Comparison of ENCODE assay signal across 9 cellular contexts in the genomic region with DNA sequence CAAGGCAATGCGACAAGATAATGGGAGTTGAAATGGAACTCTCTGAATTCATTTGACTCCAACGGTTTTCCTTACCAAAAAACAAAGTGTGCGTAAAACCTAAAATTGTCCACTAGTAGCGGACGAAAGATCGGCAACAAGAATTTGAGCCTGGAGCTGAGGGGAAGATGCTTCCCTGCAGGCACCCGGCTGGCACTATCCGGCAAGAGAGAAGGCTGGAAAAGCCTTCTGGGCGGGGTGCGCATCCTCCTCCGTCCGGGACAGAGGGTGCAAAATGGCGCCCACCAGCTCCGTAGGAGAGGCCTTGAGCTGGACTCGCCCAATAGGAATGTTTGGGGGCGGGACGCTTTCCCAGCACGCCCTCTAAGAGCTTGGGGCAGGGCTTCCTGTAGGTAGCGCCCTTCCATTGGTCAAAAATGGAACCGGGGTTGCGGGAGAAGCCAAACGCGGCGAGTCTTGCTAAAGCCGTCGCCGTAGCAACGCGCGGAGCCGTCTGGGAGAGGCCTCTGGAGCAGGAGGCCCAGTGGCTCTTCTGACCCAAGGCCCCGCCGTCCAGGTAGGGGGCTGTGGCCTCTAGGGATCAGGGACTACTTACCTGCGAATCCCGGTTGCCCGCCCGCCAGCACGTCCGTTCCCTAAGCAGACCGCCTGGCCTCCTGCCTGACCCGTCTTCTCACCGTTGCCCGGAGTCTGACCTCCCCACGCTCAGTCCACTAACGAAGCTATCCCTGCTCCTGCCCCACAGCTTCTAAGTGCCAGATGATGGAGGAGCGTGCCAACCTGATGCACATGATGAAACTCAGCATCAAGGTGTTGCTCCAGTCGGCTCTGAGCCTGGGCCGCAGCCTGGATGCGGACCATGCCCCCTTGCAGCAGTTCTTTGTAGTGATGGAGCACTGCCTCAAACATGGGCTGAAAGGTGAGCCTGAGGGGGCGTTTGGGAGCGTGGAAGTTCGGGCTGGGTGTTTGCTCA. TPM values are rescaled to one million over a fixed set of nuclear protein-coding genes. Genes with fewer than 3 reads are reported as not detected.
DNase-seq lines count a peak whose midpoint lies in the region; ATAC-seq and TF ChIP-seq lines count a peak whose summit lies in the region.
"Had no signal": no experiment of that assay in that cellular context is flagged by ENCODE, and none has a peak within 500 bp of the region (broad histone marks: within the 10 kb centered on the region; RNA-seq: fewer than 3 reads in every experiment).

No MANE protein-coding gene starts in this region.

- no peaks in the 10 kb centered on the region for H3K9me3 Mint-ChIP-seq in endothelial cell (ENCODE audit: unreplicated experiment)

- peaks cover 15% of the 10 kb centered on the region for H3K4me1 Mint-ChIP-seq in endothelial cell (ENCODE audit: unreplicated experiment)

- H3K9me3 ChIP-seq in mesodermal cell (ENCODE audit: control insufficient read depth, low read length) = no peaks in the 10 kb centered on the region
- H3K9me3 ChIP-seq: BLaER1 treated with 17β-estradiol and CSF1 and Interleukin-3, amounts not matched to agents 10 nM and 100 nM had no signal

- H3K27ac ChIP-seq in 22Rv1 (peak overlapping the region; percentile 96), mesodermal cell (ENCODE audit: low read depth, low read length, severe bottlenecking) (peak overlapping the region; percentile 94)
- H3K27ac ChIP-seq: BLaER1 treated with 17β-estradiol and CSF1 and Interleukin-3, amounts not matched to agents 10 nM and 100 nM had no signal

- H3K4me3 Mint-ChIP-seq in endothelial cell (ENCODE audit: unreplicated experiment) = peak overlapping the region; percentile 95

- H3K36me3 ChIP-seq in mesodermal cell (ENCODE audit: control insufficient read depth, insufficient read depth, low read length) = peaks cover 51% of the 10 kb centered on the region

- H3K27me3 Mint-ChIP-seq in endothelial cell (ENCODE audit: unreplicated experiment) = peaks cover 5% of the 10 kb centered on the region

- TF ChIP-seq CTCF in 22Rv1 (IDR thresholded peaks at IDR 0.05) (no peak), endothelial cell (IDR thresholded peaks at IDR 0.05; ENCODE audit: unreplicated experiment) (peak; percentile 14)

- H3K27ac Mint-ChIP-seq in endothelial cell (ENCODE audit: unreplicated experiment) = peak overlapping the region; percentile 98

- 11 to 14% methylated on average over 44 to 52 of the region's 52 CpGs for WGBS in mesodermal cell (ENCODE audit: insufficient coverage in 2 of 2), 2 experiments

- ATAC-seq in GM18867 (IDR thresholded peaks at IDR 0.05; ENCODE audit: unreplicated experiment) (peak; percentile 99), HG03108 (IDR thresholded peaks at IDR 0.05; ENCODE audit: unreplicated experiment) (peak; percentile 98)

- peaks cover 24% of the 10 kb centered on the region for H3K36me3 Mint-ChIP-seq in endothelial cell (ENCODE audit: low read depth, unreplicated experiment)

- peaks cover 10% of the 10 kb centered on the region for H3K4me1 ChIP-seq in mesodermal cell (ENCODE audit: control insufficient read depth, insufficient read depth, low read length, poor library complexity, severe bottlenecking)

- H3K4me3 ChIP-seq in mesodermal cell (ENCODE audit: extremely low read depth, insufficient read depth, low read length, poor library complexity, severe bottlenecking) = peak overlapping the region; percentile 57
- H3K4me3 ChIP-seq: BLaER1 treated with 17β-estradiol and CSF1 and Interleukin-3, amounts not matched to agents 10 nM and 100 nM had no signal

- DNase-seq in NCI-H524 treated with DMSO at 0.1 percent for 48 hours (lab: John Stamatoyannopoulos, UW) (peak; percentile 82), endothelial cell (ENCODE audit: low spot score) (peak; percentile 93)
- peak; percentile 91 for DNase-seq in activated CD8-positive, alpha-beta memory T cell treated with anti-CD3 and anti-CD28 coated beads, Interleukin-2, amount 50 U/mL, for 48 hours
- peak; percentile 73 for DNase-seq in stimulated activated CD8-positive, alpha-beta memory T cell treated with anti-CD3 and anti-CD28 coated beads, Interleukin-15, amount 100 ng/mL, for 1 hour (ENCODE audit: low read depth)

RNA-seq across cellular contexts. Expression of gene RUFY1, which starts 9.2 kb away (rescaled TPM):
- total RNA-seq in endothelial cell (ENCODE audit: unreplicated experiment) = 30.5 TPM
- 33.7 TPM for polyA plus RNA-seq in mesodermal cell (2013, experiment 1 of 2)
- 32.1 TPM for polyA plus RNA-seq in mesodermal cell (2013, experiment 2 of 2)

Comparison
In these comparisons a context has a peak if more than half of its experiments do, and no peak if none do; other contexts are left out.
1. Peak in every context shown above with its lines: DNase-seq, ATAC-seq, H3K4me3 ChIP-seq and H3K27ac ChIP-seq.